2 cellular contexts compared by ENCODE assay signal in genomic region chr16:82287948-82288347, GRCh38.
A peak's percentile ranks its signal among the peaks of the same experiment; 100 is the strongest.
TF ChIP-seq lines count a peak whose summit lies in the region.

No MANE protein-coding gene starts in this region.

TF ChIP-seq in HepG2, 621 proteins besides CTCF, POLR2A, EP300 and RAD21:
- TF ChIP-seq MAFF (IDR thresholded peaks at IDR 0.05; ENCODE audit: low read depth, low read length) = peak; percentile 50; the same call in 1 of the 2 replicates
- no peak for TF ChIP-seq ZNF20 (CRISPR knock-in tag; IDR thresholded peaks at IDR 0.05)
- TF ChIP-seq MAFK (conservative IDR thresholded peaks at IDR 0.05 in 1 of 2, IDR thresholded peaks at IDR 0.05 in 1 of 2; ENCODE audit: low read length in 2 of 2) = peak; percentile 63 to 82
- TF ChIP-seq YY1 (IDR thresholded peaks at IDR 0.05; ENCODE audit: insufficient read depth, insufficient replicate concordance, low read depth, low read length) = no peak
- no peak for TF ChIP-seq RERE (CRISPR knock-in tag; IDR thresholded peaks at IDR 0.05; ENCODE audit: low read depth)

TF ChIP-seq in IMR-90, 13 proteins besides CTCF, POLR2A, EP300 and RAD21:
- TF ChIP-seq RFX5 (IDR thresholded peaks at IDR 0.05; ENCODE audit: low read depth, low read length) (no peak), MAFK (IDR thresholded peaks at IDR 0.05; ENCODE audit: low read depth, low read length) (peak; percentile 29)
